In the genomic region with DNA sequence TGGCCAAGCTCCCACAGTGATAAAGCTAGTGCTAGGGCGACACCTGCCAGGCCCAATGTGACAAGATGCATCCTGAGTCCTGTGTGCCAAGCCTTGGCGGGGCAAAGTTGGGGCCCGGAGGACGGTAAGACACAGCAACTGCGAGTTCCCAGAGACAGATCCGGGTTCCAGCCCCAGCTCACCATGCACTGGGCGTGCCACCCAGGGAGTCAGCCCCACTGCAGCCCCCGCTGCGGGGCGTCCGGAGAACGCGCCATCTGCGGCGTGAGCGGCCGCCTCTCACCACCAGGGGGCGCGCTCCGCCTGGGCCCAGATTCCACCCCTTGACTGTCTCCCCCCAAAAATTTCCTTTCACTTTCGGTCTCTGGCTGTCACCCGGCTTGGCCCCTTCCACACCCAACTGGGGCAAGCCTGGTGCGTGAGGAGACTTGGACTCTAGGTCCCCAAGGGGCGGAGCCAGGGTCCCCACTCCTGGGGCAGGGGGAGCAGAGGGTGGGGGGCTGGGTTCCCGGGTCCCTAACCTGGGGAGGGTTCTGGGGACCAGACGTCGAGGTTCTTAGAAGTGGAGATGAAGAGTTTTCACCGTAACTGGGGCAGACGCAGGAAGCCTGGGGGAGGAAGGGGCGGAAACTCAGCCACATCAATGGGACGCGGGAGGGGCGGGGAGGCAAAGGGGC, we compare ENCODE assay signal across 8 cellular contexts. TPM values are rescaled to one million over a fixed set of nuclear protein-coding genes. Genes with fewer than 3 reads are reported as not detected.
DNase-seq lines count a peak whose midpoint lies in the region; ATAC-seq, FAIRE-seq and TF ChIP-seq lines count a peak whose summit lies in the region.

A gene with protein sequence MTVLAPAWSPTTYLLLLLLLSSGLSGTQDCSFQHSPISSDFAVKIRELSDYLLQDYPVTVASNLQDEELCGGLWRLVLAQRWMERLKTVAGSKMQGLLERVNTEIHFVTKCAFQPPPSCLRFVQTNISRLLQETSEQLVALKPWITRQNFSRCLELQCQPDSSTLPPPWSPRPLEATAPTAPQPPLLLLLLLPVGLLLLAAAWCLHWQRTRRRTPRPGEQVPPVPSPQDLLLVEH (plus strand): TSS at position 348 of the 677 bp plus-strand sequence. CDS start 425 bp downstream, outside the sequence.

- no peaks in the 10 kb centered on the region for H3K9me1 ChIP-seq in keratinocyte (ENCODE audit: control insufficient read depth, extremely low read depth, insufficient read depth, low read length)

- H3K4me1 Mint-ChIP-seq in WTC11 = peaks cover 12% of the 10 kb centered on the region

- H3K4me2 ChIP-seq in mammary epithelial cell (ENCODE audit: insufficient read depth, low read depth, low read length) (peak within 1 kb of the TSS; percentile 80), keratinocyte (ENCODE audit: control insufficient read depth, extremely low read depth, insufficient read depth, low read depth, low read length) (peak within 1 kb of the TSS; percentile 74)

- H3K36me3 ChIP-seq in HEK293 (ENCODE audit: control insufficient read depth in 2 of 2, insufficient read depth in 1 of 2, low read length in 2 of 2) (peaks cover 5 to 6% of the 10 kb centered on the region in 2 experiments; a peak in 2 of 3 replicates), mammary epithelial cell (ENCODE audit: insufficient read depth, low read length) (no peaks in the 10 kb centered on the region), keratinocyte (ENCODE audit: control insufficient read depth in 2 of 2, extremely low read depth in 1 of 2, insufficient read depth in 2 of 2, low read length in 2 of 2) (no peaks in the 10 kb centered on the region)

- no peak within 1 kb of the TSS for H3K27ac Mint-ChIP-seq in WTC11

- H4K20me1 ChIP-seq in mammary epithelial cell (ENCODE audit: insufficient read depth, low read length) (no peaks in the 10 kb centered on the region), keratinocyte (ENCODE audit: control insufficient read depth, extremely low read depth, insufficient read depth, low read length) (no peaks in the 10 kb centered on the region)

- H3K9me3 Mint-ChIP-seq in WTC11 = no peaks in the 10 kb centered on the region

- H2AFZ ChIP-seq in mammary epithelial cell (ENCODE audit: low read depth, low read length) = peak within 1 kb of the TSS; percentile 87
- peak within 1 kb of the TSS; percentile 81 for H2AFZ ChIP-seq in keratinocyte (ENCODE audit: control insufficient read depth, low read length)

- no peaks in the 10 kb centered on the region for H3K27me3 ChIP-seq in mammary epithelial cell (ENCODE audit: insufficient read depth, low read length)
- peaks cover 4% of the 10 kb centered on the region for H3K27me3 ChIP-seq in keratinocyte (ENCODE audit: control insufficient read depth, extremely low read depth, insufficient read depth, low read length)

- no peaks in the 10 kb centered on the region for H3K36me3 Mint-ChIP-seq in WTC11

- no peak for FAIRE-seq in keratinocyte (lab: Jason Lieb, UNC)

- peaks cover 17% of the 10 kb centered on the region for H3K27me3 Mint-ChIP-seq in WTC11 (ENCODE audit: low read depth)

- H3K9me3 ChIP-seq in HEK293 (ENCODE audit: control insufficient read depth, insufficient read depth, low read depth, low read length) (no peaks in the 10 kb centered on the region), mammary epithelial cell (replicated peaks; ENCODE audit: insufficient read depth, low read length) (no peaks in the 10 kb centered on the region), keratinocyte (ENCODE audit: control insufficient read depth, low read depth, low read length) (no peaks in the 10 kb centered on the region)

- peak within 1 kb of the TSS; percentile 67 for H3K4me3 Mint-ChIP-seq in WTC11

- H3K27ac ChIP-seq in HEK293 (ENCODE audit: extremely low read depth, low read depth, low read length) = peak within 1 kb of the TSS; percentile 5; the same call in 1 of the 2 replicates
- no peak within 1 kb of the TSS for H3K27ac ChIP-seq in mammary epithelial cell (ENCODE audit: insufficient read depth, low read depth, low read length)
- no peak within 1 kb of the TSS for H3K27ac ChIP-seq in keratinocyte (ENCODE audit: control insufficient read depth, insufficient read depth, low read length)

- WGBS in mammary epithelial cell (ENCODE audit: low coverage, missing lambda C conversion rate) = 2% methylated on average over 7 of the region's 33 CpGs

- H3K4me3 ChIP-seq in HEK293 (ENCODE audit: low read depth, low read length) = peak within 1 kb of the TSS; percentile 59
- peak within 1 kb of the TSS; percentile 63 to 76 (median 72) for H3K4me3 ChIP-seq in mammary epithelial cell (replicated peaks in 1 of 3; ENCODE audit: insufficient read depth in 1 of 3, low read depth in 2 of 3, low read length in 3 of 3)
- peak within 1 kb of the TSS; percentile 43 to 99 (median 66) for H3K4me3 ChIP-seq in keratinocyte (ENCODE audit: control insufficient read depth in 2 of 3, extremely low read depth in 1 of 3, insufficient read depth in 2 of 3, low read depth in 1 of 3, low read length in 3 of 3)

- in situ Hi-C loops in mammary epithelial cell (cut with MboI; ENCODE audit: low sequenced_read_pairs in 2 of 2) = no loop called here

- ATAC-seq in WTC11 = no peak

- peak within 1 kb of the TSS; percentile 40 for H3K9ac ChIP-seq in mammary epithelial cell (ENCODE audit: insufficient read depth, low read length)
- peak within 1 kb of the TSS; percentile 69 for H3K9ac ChIP-seq in keratinocyte (ENCODE audit: control insufficient read depth, extremely low read depth, insufficient read depth, low read length)

- H3K79me2 ChIP-seq in mammary epithelial cell (ENCODE audit: insufficient read depth, low read length) (no peaks in the 10 kb centered on the region), keratinocyte (ENCODE audit: control insufficient read depth, insufficient read depth, low read length) (no peaks in the 10 kb centered on the region)

- H3K4me1 ChIP-seq in HEK293 (ENCODE audit: control insufficient read depth, insufficient read depth, low read length) (0 out of 2 replicates have a peak, but pooled peaks cover 2% of the 10 kb centered on the region), mammary epithelial cell (ENCODE audit: insufficient read depth, low read length) (peaks cover 8% of the 10 kb centered on the region), keratinocyte (ENCODE audit: control insufficient read depth, extremely low read depth, insufficient read depth, low read length) (peaks cover 6% of the 10 kb centered on the region)

- no TSS peak for BruUV-seq in mammary epithelial cell (replicated peaks; lab: Mats Ljungman, UMichigan)

- DNase-seq in GM10248 (ENCODE audit: extremely low spot score) = peak; percentile 92
- DNase-seq in NCI-H146 treated with DMSO at 0.1 percent for 48 hours (lab: John Stamatoyannopoulos, UW; ENCODE audit: unreplicated experiment) = peak; percentile 29
- peak; percentile 67 for DNase-seq in WTC11 (ENCODE audit: low spot score)
- peak; percentile 55 for DNase-seq in mammary epithelial cell
- DNase-seq in keratinocyte (ENCODE audit: low read depth, low spot score) = no peak
- DNase-seq in stimulated activated CD4-positive, alpha-beta T cell treated with anti-CD3 and anti-CD28 coated beads, Interleukin-15, amount 100 ng/mL, for 48 hours (ENCODE audit: low read depth in 2 of 2) = peak; percentile 74 to 85
- DNase-seq in NCI-H128 (lab: John Stamatoyannopoulos, UW; ENCODE audit: unreplicated experiment) = no peak

- dilution Hi-C loops in mammary epithelial cell (cut with HindIII; ENCODE audit: low sequenced_read_pairs) (no loop called here), keratinocyte (cut with MboI; ENCODE audit: extremely low pct_ligation_motif_present, low sequenced_read_pairs) (no loop called here)

- POLR2A ChIA-PET in GM10248 (lab: Yijun Ruan, JAX) = interaction anchor here (0.5 to 1.0 kb wide), 2 partner anchors 21 to 89 kb away, joined by 3 read pairs; a partner anchor contains a TSS
- POLR2A ChIA-PET in HEK293 (lab: Yijun Ruan, JAX) = interaction anchor here (1.0 to 2.6 kb wide), 5 partner anchors 16 to 22 kb away, joined by 3 to 17 read pairs (median 4); a partner anchor contains a TSS
- POLR2A ChIA-PET in WTC11 (lab: Charles Lee) = no interaction called here

- CTCF ChIA-PET in GM10248 (lab: Yijun Ruan, JAX) (interaction anchor here (0.7 to 5.6 kb wide), 35 partner anchors 9 to 247 kb away, joined by 3 to 72 read pairs (median 3); a partner anchor contains a TSS), HEK293 (lab: Yijun Ruan, JAX) (interaction anchor here (0.6 to 2.4 kb wide), 43 partner anchors 8 to 1788 kb away, joined by 3 to 17 read pairs (median 4); a partner anchor contains a TSS), WTC11 (lab: Charles Lee) (interaction anchor here (0.5 to 2.5 kb wide), 17 partner anchors 22 to 173 kb away, joined by 3 to 11 read pairs (median 4); a partner anchor contains a TSS), mammary epithelial cell (lab: Charles Lee; ENCODE audit: low non-redundant PET) (interaction anchor here (0.7 kb wide), 2 partner anchors 94 to 239 kb away, joined by 5 to 13 read pairs; no protein-coding TSS in a partner anchor)

- TF ChIP-seq CTCF in GM10248 (IDR thresholded peaks at IDR 0.05; ENCODE audit: control extremely low read depth, extremely low read depth, low read depth, missing control alignments) = peak; percentile 94
- TF ChIP-seq CTCF in HEK293 (tag by site-specific recombination; IDR thresholded peaks at IDR 0.05) = peak; percentile 97
- TF ChIP-seq CTCF in WTC11 (IDR thresholded peaks at IDR 0.05) = peak; percentile 96
- peak; percentile 78 to 98 for TF ChIP-seq CTCF in mammary epithelial cell (conservative IDR thresholded peaks at IDR 0.05 in 1 of 2, IDR thresholded peaks at IDR 0.05 in 1 of 2; ENCODE audit: extremely low read depth in 1 of 2, insufficient read depth in 1 of 2, low read depth in 1 of 2, low read length in 2 of 2)
- peak; percentile 83 to 100 (median 88) for TF ChIP-seq CTCF in keratinocyte (optimal IDR thresholded peaks at IDR 0.05 in 1 of 3, IDR thresholded peaks at IDR 0.05 in 1 of 3, conservative IDR thresholded peaks at IDR 0.05 in 1 of 3; ENCODE audit: extremely low read depth in 1 of 3, insufficient read depth in 2 of 3, low read length in 3 of 3)

- intact Hi-C loops in mammary epithelial cell (cut with micrococcal nuclease) = loop anchor here (1.0 kb wide), 1 partner anchor 96 kb away; no protein-coding TSS in a partner anchor

TF ChIP-seq in HEK293, 187 proteins besides CTCF, POLR2A, EP300 and RAD21 (continues in another document):
- TF ChIP-seq ZSCAN30 (tag by site-specific recombination; IDR thresholded peaks at IDR 0.05) = peak; percentile 78

RNA-seq across cellular contexts. Expression of the gene that starts here (rescaled TPM):
- total RNA-seq in WTC11 (2021) (2.9 to 5.3 TPM (median 3.6 TPM) in 3 replicates), mammary epithelial cell (1 to 10 TPM in 1 of 2 donors, under 1 TPM in 1; 0.50 to 4.2 TPM)
- polyA plus RNA-seq in mammary epithelial cell (1.7 TPM), keratinocyte (0.80 to 1.7 TPM (median 1.3 TPM) in 3 replicates)
- polyA minus RNA-seq in mammary epithelial cell (not detected), keratinocyte (1.2 to 4.6 TPM in 2 of 3 replicates, not detected in the other)
- polyA plus RNA-seq in keratinocyte (2011; ENCODE audit: low read depth) = not detected
- polyA plus RNA-seq in keratinocyte (2011; cell fraction: cytosol; rRNA removed) = 0.53 and 1.6 TPM in 2 replicates
- polyA plus RNA-seq in keratinocyte (2011; cell fraction: nucleus; rRNA removed) = 0.76 and 0.95 TPM in 2 replicates
- 0.47 and 4.0 TPM in 2 replicates for polyA plus RNA-seq in keratinocyte (2012; ENCODE audit: low replicate concordance)
- polyA minus RNA-seq in keratinocyte (2011; cell fraction: cytosol; rRNA and poly(A)+ RNA removed) = 2.5 TPM
- 0.53 TPM in 1 of 2 replicates, not detected in the other for polyA minus RNA-seq in keratinocyte (2011; cell fraction: nucleus; rRNA and poly(A)+ RNA removed)

Comparison
In these comparisons a context has a peak if more than half of its experiments do, and no peak if none do; other contexts are left out.
1. DNase-seq: peak in GM10248 (single experiment), NCI-H146 treated with DMSO at 0.1 percent for 48 hours (single experiment), WTC11 (single experiment), mammary epithelial cell (single experiment) and stimulated activated CD4-positive, alpha-beta T cell treated with anti-CD3 and anti-CD28 coated beads, Interleukin-15, amount 100 ng/mL, for 48 hours (2 of 2); none in keratinocyte (single experiment) and NCI-H128 (single experiment).
2. Peak in every context shown above with its lines, with median percentiles within 50 percentile points of each other: CTCF ChIP-seq and H3K4me3 ChIP-seq.